Comparison of ENCODE assay signal across 25 cellular contexts in genomic region chr16:87505834-87506233, GRCh38.
"Had no signal": no experiment of that assay in that cellular context is flagged by ENCODE, and none has a peak within 500 bp of the region (broad histone marks: within the 10 kb centered on the region; RNA-seq: fewer than 3 reads in every experiment).

No MANE protein-coding gene starts in this region.

- ATAC-seq: naive thymus-derived CD4-positive, alpha-beta T cell; natural killer cell; psoas muscle; right cardiac atrium; sciatic nerve; stimulated activated effector memory CD8-positive, alpha-beta T cell treated with anti-CD3 and anti-CD28 coated beads, Interleukin-12 subunit alpha, Interleukin-12 subunit beta, amount 100 ng/mL, for 72 hours; stimulated activated naive B cell treated with anti-CD40 and anti-IgM and Interleukin-4, amounts not matched to agents 10 μg/mL and 1 μg/mL and 100 μg/mL, for 72 hours had no signal

- H2AFZ ChIP-seq: neural progenitor cell, parathyroid adenoma had no signal

- H3K27me3 ChIP-seq: neural progenitor cell, ovary, stomach, thyroid gland, upper lobe of left lung, uterus had no signal

- DNase-seq: naive thymus-derived CD4-positive, alpha-beta T cell; natural killer cell; occipital lobe; ovary; psoas muscle; right cardiac atrium; stimulated activated CD4-positive, alpha-beta T cell treated with anti-CD3 and anti-CD28 coated beads, Interleukin-15, amount 100 ng/mL, for 24 hours; stimulated activated CD4-positive, alpha-beta T cell treated with anti-CD3 and anti-CD28 coated beads, Interleukin-2, amount 100 ng/mL, for 24 hours; stimulated activated CD4-positive, alpha-beta T cell treated with anti-CD3 and anti-CD28 coated beads, Interleukin-2, amount 100 ng/mL, for 48 hours; stimulated activated CD4-positive, alpha-beta T cell treated with anti-CD3 and anti-CD28 coated beads, Interleukin-4, amount 100 ng/mL, for 24 hours; stimulated activated naive B cell treated with anti-CD40 and anti-IgM and Interleukin-4, amounts not matched to agents 10 μg/mL and 1 μg/mL and 100 μg/mL, for 72 hours; stimulated activated naive CD4-positive, alpha-beta T cell treated with Interleukin-2 at 50 U/mL for 16 hours; stomach; thyroid gland; trophoblast cell; upper lobe of left lung; uterus had no signal

- H3K9me3 ChIP-seq: ovary, psoas muscle, stomach, thoracic aorta, thyroid gland, tibial nerve, upper lobe of left lung, uterus had no signal

- H3K4me1 ChIP-seq: neural progenitor cell, parathyroid adenoma, psoas muscle, thyroid gland, tibial nerve, uterus had no signal

- H3K4me2 ChIP-seq: neural progenitor cell, smooth muscle cell had no signal

- H3K36me3 ChIP-seq: neural progenitor cell, ovary, stomach, thoracic aorta, thyroid gland, tibial nerve, upper lobe of left lung, uterus had no signal

- H3K4me3 ChIP-seq: neural progenitor cell, ovary, psoas muscle, skin epidermis, smooth muscle cell, stomach, thoracic aorta, thyroid gland, tibial nerve, upper lobe of left lung, uterus had no signal

- H3K9ac ChIP-seq: neural progenitor cell, parathyroid adenoma had no signal

- H3K79me2 ChIP-seq: parathyroid adenoma had no signal

- H3K27ac ChIP-seq: neural progenitor cell, ovary, parathyroid adenoma, psoas muscle, skin epidermis, stomach, thoracic aorta, thyroid gland, tibial nerve, upper lobe of left lung, uterus had no signal
